9 cellular contexts compared by ENCODE assay signal in genomic region chr15:34334676-34335075, GRCh38. TPM values are rescaled to one million over a fixed set of nuclear protein-coding genes. Genes with fewer than 3 reads are reported as not detected.
A peak's percentile ranks its signal among the peaks of the same experiment; 100 is the strongest.
DNase-seq lines count a peak whose midpoint lies in the region; ATAC-seq lines count a peak whose summit lies in the region.
"Had no signal": no experiment of that assay in that cellular context is flagged by ENCODE, and none has a peak within 500 bp of the region (broad histone marks: within the 10 kb centered on the region; RNA-seq: fewer than 3 reads in every experiment).

No MANE protein-coding gene starts in this region.

- no peaks in the 10 kb centered on the region for H3K9me3 Mint-ChIP-seq in activated T-cell treated with anti-CD3 and anti-CD28 coated beads, Interleukin-2, amount 50 U/mL, for 24 hours
- no peaks in the 10 kb centered on the region for H3K9me3 Mint-ChIP-seq in stimulated activated memory B cell treated with anti-CD40 and anti-IgM and Interleukin-4, amounts not matched to agents 10 μg/mL and 1 μg/mL and 100 μg/mL, for 72 hours

- H3K36me3 Mint-ChIP-seq in activated T-cell treated with anti-CD3 and anti-CD28 coated beads, Interleukin-2, amount 50 U/mL, for 24 hours (ENCODE audit: low read depth), result peaks cover 32% of the 10 kb centered on the region
- peaks cover 2% of the 10 kb centered on the region for H3K36me3 Mint-ChIP-seq in T-helper 17 cell (ENCODE audit: low read depth)
- H3K36me3 Mint-ChIP-seq in stimulated activated memory B cell treated with anti-CD40 and anti-IgM and Interleukin-4, amounts not matched to agents 10 μg/mL and 1 μg/mL and 100 μg/mL, for 72 hours, result peaks cover 11% of the 10 kb centered on the region

- H3K27ac ChIP-seq in epithelial cell of prostate, result peak overlapping the region; percentile 53

- ATAC-seq in T-helper 17 cell (no peak), GM19397 (IDR thresholded peaks at IDR 0.05; ENCODE audit: unreplicated experiment) (no peak)
- ATAC-seq in stimulated activated memory B cell treated with anti-CD40 and anti-IgM and Interleukin-4, amounts not matched to agents 10 μg/mL and 1 μg/mL and 100 μg/mL, for 72 hours, result no peak

- peaks cover 78% of the 10 kb centered on the region for H3K4me1 Mint-ChIP-seq in activated T-cell treated with anti-CD3 and anti-CD28 coated beads, Interleukin-2, amount 50 U/mL, for 24 hours (ENCODE audit: low read depth)
- H3K4me1 Mint-ChIP-seq in T-helper 17 cell, result peaks cover 49% of the 10 kb centered on the region
- H3K4me1 Mint-ChIP-seq in stimulated activated memory B cell treated with anti-CD40 and anti-IgM and Interleukin-4, amounts not matched to agents 10 μg/mL and 1 μg/mL and 100 μg/mL, for 72 hours, result peaks cover 58% of the 10 kb centered on the region

- peak overlapping the region; percentile 90 for H3K4me3 Mint-ChIP-seq in activated T-cell treated with anti-CD3 and anti-CD28 coated beads, Interleukin-2, amount 50 U/mL, for 24 hours
- H3K4me3 Mint-ChIP-seq in T-helper 17 cell, result peak overlapping the region; percentile 98
- peak overlapping the region; percentile 100 for H3K4me3 Mint-ChIP-seq in stimulated activated memory B cell treated with anti-CD40 and anti-IgM and Interleukin-4, amounts not matched to agents 10 μg/mL and 1 μg/mL and 100 μg/mL, for 72 hours

- no peaks in the 10 kb centered on the region for H3K27me3 Mint-ChIP-seq in activated T-cell treated with anti-CD3 and anti-CD28 coated beads, Interleukin-2, amount 50 U/mL, for 24 hours
- H3K27me3 Mint-ChIP-seq in T-helper 17 cell, result no peaks in the 10 kb centered on the region
- H3K27me3 Mint-ChIP-seq in stimulated activated memory B cell treated with anti-CD40 and anti-IgM and Interleukin-4, amounts not matched to agents 10 μg/mL and 1 μg/mL and 100 μg/mL, for 72 hours, result no peaks in the 10 kb centered on the region

- DNase-seq in activated T-cell treated with anti-CD3 and anti-CD28 coated beads, Interleukin-2, amount 50 U/mL, for 24 hours, result no peak
- no peak for DNase-seq in activated T-cell treated with anti-CD3 and anti-CD28 coated beads, Interleukin-2, amount 50 U/mL, for 48 hours
- DNase-seq in T-helper 17 cell (no peak), epithelial cell of prostate (ENCODE audit: low read depth, low spot score) (no peak), NCI-H2227 treated with DMSO at 0.1 percent for 48 hours (lab: John Stamatoyannopoulos, UW) (no peak), DMS114 treated with DMSO at 0.1 percent for 48 hours (lab: John Stamatoyannopoulos, UW; ENCODE audit: unreplicated experiment) (no peak)
- DNase-seq: NCI-H1048 had no signal

- peak overlapping the region; percentile 94 for H3K27ac Mint-ChIP-seq in activated T-cell treated with anti-CD3 and anti-CD28 coated beads, Interleukin-2, amount 50 U/mL, for 24 hours
- H3K27ac Mint-ChIP-seq in T-helper 17 cell, result peak overlapping the region; percentile 97
- peak overlapping the region; percentile 96 for H3K27ac Mint-ChIP-seq in stimulated activated memory B cell treated with anti-CD40 and anti-IgM and Interleukin-4, amounts not matched to agents 10 μg/mL and 1 μg/mL and 100 μg/mL, for 72 hours

- no peaks in the 10 kb centered on the region for H3K9me3 ChIP-seq in T-helper 17 cell (ENCODE audit: control insufficient read depth, low read length, poor library complexity, severe bottlenecking)

RNA-seq across cellular contexts. Expression of gene SLC12A6, which starts 2.9 kb away (rescaled TPM):
- 10 to 100 TPM; 57.9 to 69.2 TPM for total RNA-seq in T-helper 17 cell

RNA-seq across cellular contexts. Expression of gene NOP10, which starts 8.3 kb away (rescaled TPM):
- 10 to 100 TPM; 40.8 to 52.8 TPM for total RNA-seq in T-helper 17 cell

RNA-seq across cellular contexts. Expression of gene NUTM1, which starts 8.4 kb away (rescaled TPM):
- not detected for total RNA-seq in T-helper 17 cell

RNA-seq across cellular contexts. Expression of gene LPCAT4, which starts 32.3 kb away (rescaled TPM):
- total RNA-seq in T-helper 17 cell, result 10 to 100 TPM; 93.2 to 99.0 TPM
